Comparison of ENCODE assay signal across 9 cellular contexts in the genomic region with DNA sequence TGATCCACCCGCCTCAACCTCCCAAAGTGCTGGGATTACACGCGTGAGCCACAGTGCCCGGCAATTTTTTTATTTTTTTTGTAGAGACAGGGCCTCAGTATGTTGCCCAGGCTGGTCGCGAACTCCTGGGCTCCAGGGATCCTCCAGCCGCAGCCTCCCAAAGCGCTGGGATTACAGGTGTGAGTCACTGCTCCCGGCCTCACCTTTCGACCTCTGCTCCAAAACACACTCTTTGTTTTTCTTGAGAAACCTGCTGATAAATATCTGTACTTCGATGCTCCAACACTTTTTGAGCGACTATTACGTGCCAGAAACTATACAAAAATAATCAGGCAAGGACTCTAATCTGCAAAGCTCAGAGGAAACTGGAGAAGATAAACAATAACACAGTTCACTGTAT.
A peak's percentile ranks its signal among the peaks of the same experiment; 100 is the strongest.
DNase-seq lines count a peak whose midpoint lies in the region; ATAC-seq and TF ChIP-seq lines count a peak whose summit lies in the region.
"Had no signal": no experiment of that assay in that cellular context is flagged by ENCODE, and none has a peak within 500 bp of the region (broad histone marks: within the 10 kb centered on the region; RNA-seq: fewer than 3 reads in every experiment).

No MANE protein-coding gene starts in this region.

- H3K4me1 ChIP-seq in iPS-15b (ENCODE audit: control insufficient read depth, insufficient read depth, low read length), result no peaks in the 10 kb centered on the region

- H3K4me1 Mint-ChIP-seq in T-helper 2 cell treated with Interferon-gamma antibody and Interleukin-4, amounts not matched to agents 5 μg/mL and 100 μg/mL, for 36 hours (ENCODE audit: low read depth), result peaks cover 15% of the 10 kb centered on the region
- peaks cover 22% of the 10 kb centered on the region for H3K4me1 Mint-ChIP-seq in stimulated activated effector memory CD8-positive, alpha-beta T cell treated with anti-CD3 and anti-CD28 coated beads, Interleukin-12 subunit alpha, Interleukin-12 subunit beta, amount 100 ng/mL, for 72 hours

- H3K36me3 Mint-ChIP-seq in T-helper 2 cell treated with Interferon-gamma antibody and Interleukin-4, amounts not matched to agents 5 μg/mL and 100 μg/mL, for 36 hours (ENCODE audit: low read depth), result peaks cover 28% of the 10 kb centered on the region
- H3K36me3 Mint-ChIP-seq in stimulated activated effector memory CD8-positive, alpha-beta T cell treated with anti-CD3 and anti-CD28 coated beads, Interleukin-12 subunit alpha, Interleukin-12 subunit beta, amount 100 ng/mL, for 72 hours, result peaks cover 55% of the 10 kb centered on the region

- ATAC-seq in stimulated activated effector memory CD8-positive, alpha-beta T cell treated with anti-CD3 and anti-CD28 coated beads, Interleukin-12 subunit alpha, Interleukin-12 subunit beta, amount 100 ng/mL, for 72 hours, result no peak

- DNase-seq in T-helper 2 cell treated with Interferon-gamma antibody and Interleukin-4, amounts not matched to agents 5 μg/mL and 100 μg/mL, for 36 hours (ENCODE audit: low spot score), result no peak
- no peak for DNase-seq in T-helper 2 cell
- no peak for DNase-seq in stimulated activated effector memory CD8-positive, alpha-beta T cell treated with anti-CD3 and anti-CD28 coated beads, Interleukin-12 subunit alpha, Interleukin-12 subunit beta, amount 100 ng/mL, for 72 hours (ENCODE audit: low spot score in 2 of 2)
- DNase-seq in SHP77 (lab: John Stamatoyannopoulos, UW), result no peak
- DNase-seq in HuH-7.5 (ENCODE audit: low spot score), result no peak
- DNase-seq in NCI-H345 (lab: John Stamatoyannopoulos, UW), result no peak
- DNase-seq: activated CD4-positive, alpha-beta T cell treated with anti-CD3 and anti-CD28 coated beads, Interleukin-2, amount 50 U/mL, for 4 hours had no signal

- H3K36me3 ChIP-seq in iPS-15b (ENCODE audit: control insufficient read depth, insufficient read depth, low read length), result peaks cover 5% of the 10 kb centered on the region

- peak overlapping the region; percentile 49 for H3K27ac Mint-ChIP-seq in T-helper 2 cell treated with Interferon-gamma antibody and Interleukin-4, amounts not matched to agents 5 μg/mL and 100 μg/mL, for 36 hours
- peak overlapping the region; percentile 99 for H3K27ac Mint-ChIP-seq in stimulated activated effector memory CD8-positive, alpha-beta T cell treated with anti-CD3 and anti-CD28 coated beads, Interleukin-12 subunit alpha, Interleukin-12 subunit beta, amount 100 ng/mL, for 72 hours

- H3K9ac ChIP-seq in iPS-15b (ENCODE audit: low read depth, low read length), result peak overlapping the region; percentile 75

- H3K27me3 Mint-ChIP-seq in T-helper 2 cell treated with Interferon-gamma antibody and Interleukin-4, amounts not matched to agents 5 μg/mL and 100 μg/mL, for 36 hours (ENCODE audit: low read depth), result no peaks in the 10 kb centered on the region

- no peaks in the 10 kb centered on the region for H3K9me3 ChIP-seq in iPS-15b (ENCODE audit: control insufficient read depth, insufficient read depth, low read length)

- no peaks in the 10 kb centered on the region for H3K9me3 Mint-ChIP-seq in T-helper 2 cell treated with Interferon-gamma antibody and Interleukin-4, amounts not matched to agents 5 μg/mL and 100 μg/mL, for 36 hours
- no peaks in the 10 kb centered on the region for H3K9me3 Mint-ChIP-seq in stimulated activated effector memory CD8-positive, alpha-beta T cell treated with anti-CD3 and anti-CD28 coated beads, Interleukin-12 subunit alpha, Interleukin-12 subunit beta, amount 100 ng/mL, for 72 hours

- H3K4me3 ChIP-seq in WI38 (ENCODE audit: low read depth, low read length) (peak overlapping the region; percentile 90), iPS-15b (ENCODE audit: low read depth, low read length) (peak overlapping the region; percentile 76)

- TF ChIP-seq CTCF in WI38 (IDR thresholded peaks at IDR 0.05; ENCODE audit: low read depth, low read length), result no peak

- H3K27me3 ChIP-seq in iPS-15b (ENCODE audit: control insufficient read depth, insufficient read depth, low read length), result no peaks in the 10 kb centered on the region

- peak overlapping the region; percentile 97 for H3K4me3 Mint-ChIP-seq in T-helper 2 cell treated with Interferon-gamma antibody and Interleukin-4, amounts not matched to agents 5 μg/mL and 100 μg/mL, for 36 hours
- H3K4me3 Mint-ChIP-seq in stimulated activated effector memory CD8-positive, alpha-beta T cell treated with anti-CD3 and anti-CD28 coated beads, Interleukin-12 subunit alpha, Interleukin-12 subunit beta, amount 100 ng/mL, for 72 hours, result peak overlapping the region; percentile 97
